In the genomic region with DNA sequence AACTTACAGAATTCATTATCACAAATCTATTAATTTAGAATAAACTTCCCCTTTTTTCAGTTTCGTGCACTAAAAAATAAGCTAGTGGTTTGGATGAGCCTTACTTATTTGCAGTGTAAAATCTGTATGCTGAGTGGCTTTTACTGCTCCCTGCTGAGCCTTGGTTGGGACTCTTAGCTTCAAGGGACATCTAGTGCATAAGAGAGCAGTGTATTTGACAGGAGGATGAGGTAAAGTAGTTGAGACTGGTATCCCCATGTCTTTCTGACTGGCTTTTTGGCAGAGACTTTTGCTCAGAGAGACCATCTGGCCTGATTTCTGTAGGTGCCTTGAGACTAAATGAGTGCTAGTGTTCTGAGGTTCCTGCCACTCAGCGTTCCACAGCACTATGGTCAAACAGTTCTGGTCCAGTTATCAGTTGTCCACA, we compare ENCODE assay signal across 12 cellular contexts.
"Had no signal": no experiment of that assay in that cellular context is flagged by ENCODE, and none has a peak within 500 bp of the region (broad histone marks: within the 10 kb centered on the region; RNA-seq: fewer than 3 reads in every experiment).

No MANE protein-coding gene starts in this region.

- H3K27ac ChIP-seq: breast epithelium, colonic mucosa, tibial artery, vagina had no signal

- H3K36me3 ChIP-seq: breast epithelium, colonic mucosa had no signal

- H3K9me3 ChIP-seq: breast epithelium, colonic mucosa, tibial artery, vagina had no signal

- DNase-seq: activated CD4-positive, alpha-beta T cell treated with anti-CD3 and anti-CD28 coated beads, Interleukin-2, amount 50 U/mL, for 4 hours; activated gamma-delta T cell; activated naive CD8-positive, alpha-beta T cell treated with anti-CD3 and anti-CD28 coated beads for 36 hours; activated T-cell treated with anti-CD3 and anti-CD28 coated beads, Interleukin-2, amount 50 U/mL, for 24 hours; aorta; colonic mucosa; effector CD8-positive, alpha-beta T cell; small intestine; T-helper 2 cell; tibial artery had no signal

- H3K27me3 ChIP-seq: breast epithelium, colonic mucosa, tibial artery, vagina had no signal

- H3K4me3 ChIP-seq: breast epithelium, colonic mucosa, tibial artery, vagina had no signal

- H3K4me1 ChIP-seq: breast epithelium, colonic mucosa, vagina had no signal
